ENCODE assay signal across 15 cellular contexts in genomic region chr3:111260878-111261277, GRCh38.
DNase-seq lines count a peak whose midpoint lies in the region; ATAC-seq lines count a peak whose summit lies in the region.
"Had no signal": no experiment of that assay in that cellular context is flagged by ENCODE, and none has a peak within 500 bp of the region (broad histone marks: within the 10 kb centered on the region; RNA-seq: fewer than 3 reads in every experiment).

No MANE protein-coding gene starts in this region.

- peak; percentile 31 for DNase-seq in EL
- no peak for DNase-seq in activated T-helper 1 cell treated with anti-CD3 and anti-CD28 coated beads, Interleukin-12 subunit alpha, Interleukin-12 subunit beta, Interleukin-2, Interleukin-4 antibody, amounts not matched to agents 30 ng/mL and 10 ng/mL and 1 ng/mL, durations not matched to agents 14 hours and 24 hours and 36 hours (ENCODE audit: low spot score)
- DNase-seq in NCI-H146 treated with DMSO at 0.1 percent for 48 hours (lab: John Stamatoyannopoulos, UW; ENCODE audit: unreplicated experiment): no peak
- no peak for DNase-seq in COLO829 (ENCODE audit: low spot score)
- no peak for DNase-seq in DMS153 treated with DMSO at 0.1 percent for 48 hours (lab: John Stamatoyannopoulos, UW; ENCODE audit: unreplicated experiment)
- DNase-seq: H9; heart left ventricle; left ventricle myocardium inferior; NCI-H2029 treated with DMSO at 0.1 percent for 48 hours; nephron progenitor cell; NK-92 treated with Interleukin-12 subunit alpha and Interleukin-12 subunit beta, amount 100 ng/mL, for 24 hours had no signal

- H3K4me1 Mint-ChIP-seq in activated T-helper 1 cell treated with anti-CD3 and anti-CD28 coated beads, Interleukin-12 subunit alpha, Interleukin-12 subunit beta, Interleukin-2, Interleukin-4 antibody, amounts not matched to agents 30 ng/mL and 10 ng/mL and 1 ng/mL, durations not matched to agents 14 hours and 24 hours and 36 hours (ENCODE audit: low read depth): peaks cover 28% of the 10 kb centered on the region
- H3K4me1 Mint-ChIP-seq: H9, nephron progenitor cell, WTC11 had no signal

- intact Hi-C loops in activated T-helper 1 cell treated with anti-CD3 and anti-CD28 coated beads, Interleukin-12 subunit alpha, Interleukin-12 subunit beta, Interleukin-2, Interleukin-4 antibody, amounts not matched to agents 30 ng/mL and 10 ng/mL and 1 ng/mL, durations not matched to agents 14 hours and 24 hours and 36 hours (cut with micrococcal nuclease): loop anchor here (1.0 to 5.0 kb wide), 9 partner anchors 22 to 1712 kb away; no protein-coding TSS in a partner anchor

- H3K27ac Mint-ChIP-seq in activated T-helper 1 cell treated with anti-CD3 and anti-CD28 coated beads, Interleukin-12 subunit alpha, Interleukin-12 subunit beta, Interleukin-2, Interleukin-4 antibody, amounts not matched to agents 30 ng/mL and 10 ng/mL and 1 ng/mL, durations not matched to agents 14 hours and 24 hours and 36 hours: peak overlapping the region; percentile 51
- H3K27ac Mint-ChIP-seq: H9, nephron progenitor cell, WTC11 had no signal

- peaks cover 7% of the 10 kb centered on the region for H3K27me3 Mint-ChIP-seq in activated T-helper 1 cell treated with anti-CD3 and anti-CD28 coated beads, Interleukin-12 subunit alpha, Interleukin-12 subunit beta, Interleukin-2, Interleukin-4 antibody, amounts not matched to agents 30 ng/mL and 10 ng/mL and 1 ng/mL, durations not matched to agents 14 hours and 24 hours and 36 hours (ENCODE audit: insufficient read depth)

- peak overlapping the region; percentile 5 for H3K4me3 Mint-ChIP-seq in activated T-helper 1 cell treated with anti-CD3 and anti-CD28 coated beads, Interleukin-12 subunit alpha, Interleukin-12 subunit beta, Interleukin-2, Interleukin-4 antibody, amounts not matched to agents 30 ng/mL and 10 ng/mL and 1 ng/mL, durations not matched to agents 14 hours and 24 hours and 36 hours
- H3K4me3 Mint-ChIP-seq: H9, nephron progenitor cell, WTC11 had no signal

- H3K36me3 Mint-ChIP-seq in activated T-helper 1 cell treated with anti-CD3 and anti-CD28 coated beads, Interleukin-12 subunit alpha, Interleukin-12 subunit beta, Interleukin-2, Interleukin-4 antibody, amounts not matched to agents 30 ng/mL and 10 ng/mL and 1 ng/mL, durations not matched to agents 14 hours and 24 hours and 36 hours (ENCODE audit: low read depth): peaks cover 5% of the 10 kb centered on the region
- H3K36me3 Mint-ChIP-seq: WTC11 had no signal

- peak; percentile 86 for ATAC-seq in GM18870 (IDR thresholded peaks at IDR 0.05; ENCODE audit: unreplicated experiment)
- peak; percentile 60 for ATAC-seq in HG03060 (IDR thresholded peaks at IDR 0.05; ENCODE audit: low read depth, unreplicated experiment)
- ATAC-seq in GM19452 (IDR thresholded peaks at IDR 0.05; ENCODE audit: unreplicated experiment): no peak
- ATAC-seq: heart left ventricle, WTC11 had no signal

- H3K9me3 Mint-ChIP-seq in activated T-helper 1 cell treated with anti-CD3 and anti-CD28 coated beads, Interleukin-12 subunit alpha, Interleukin-12 subunit beta, Interleukin-2, Interleukin-4 antibody, amounts not matched to agents 30 ng/mL and 10 ng/mL and 1 ng/mL, durations not matched to agents 14 hours and 24 hours and 36 hours: peaks cover 22% of the 10 kb centered on the region
- H3K9me3 Mint-ChIP-seq: nephron progenitor cell had no signal
